In the genomic region with DNA sequence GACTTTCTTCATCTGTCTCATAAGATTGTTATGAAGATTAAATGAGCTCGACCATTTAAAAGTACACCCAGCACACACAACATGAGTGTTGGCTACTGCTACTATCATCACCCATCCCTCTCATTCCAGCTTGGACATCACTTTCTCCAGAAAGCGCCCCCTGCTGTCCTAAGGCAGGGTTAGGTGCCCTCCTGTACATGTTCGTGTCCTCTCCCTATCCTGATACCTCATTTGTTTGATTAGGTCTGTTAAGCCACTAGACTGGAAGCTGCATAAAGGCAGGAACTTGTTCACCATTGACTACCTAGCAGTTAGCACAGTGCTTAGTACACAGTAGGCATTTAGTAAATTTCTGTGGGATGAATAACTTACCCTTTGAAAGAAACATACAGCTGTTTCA, we compare ENCODE assay signal across 10 cellular contexts.
DNase-seq lines count a peak whose midpoint lies in the region; ATAC-seq and TF ChIP-seq lines count a peak whose summit lies in the region.
"Had no signal": no experiment of that assay in that cellular context is flagged by ENCODE, and none has a peak within 500 bp of the region (broad histone marks: within the 10 kb centered on the region; RNA-seq: fewer than 3 reads in every experiment).

No MANE protein-coding gene starts in this region.

- no peak overlapping the region for H3K27ac Mint-ChIP-seq in activated naive CD4-positive, alpha-beta T cell treated with anti-CD3 and anti-CD28 coated beads for 36 hours
- H3K27ac Mint-ChIP-seq: activated B cell treated with CpG ODN at 0.5 μM for 24 hours, nephron had no signal

- H3K27ac ChIP-seq in SU-DHL-6 (ENCODE audit: low read depth, low read length) (no peak overlapping the region), upper lobe of right lung (no peak overlapping the region)

- H3K36me3 ChIP-seq in SU-DHL-6 (ENCODE audit: low read length) (no peaks in the 10 kb centered on the region), upper lobe of right lung (no peaks in the 10 kb centered on the region)

- no peaks in the 10 kb centered on the region for H3K9me2 ChIP-seq in SU-DHL-6 (replicated peaks; ENCODE audit: insufficient read depth, low read length)

- peak; percentile 53 for ATAC-seq in upper lobe of right lung
- ATAC-seq in GM21390 (IDR thresholded peaks at IDR 0.05; ENCODE audit: unreplicated experiment), result no peak
- no peak for ATAC-seq in HG02970 (IDR thresholded peaks at IDR 0.05; ENCODE audit: low FRiP score, unreplicated experiment)

- peaks cover 25% of the 10 kb centered on the region for H3K4me1 Mint-ChIP-seq in activated naive CD4-positive, alpha-beta T cell treated with anti-CD3 and anti-CD28 coated beads for 36 hours (ENCODE audit: low read depth)
- H3K4me1 Mint-ChIP-seq: nephron had no signal

- no peaks in the 10 kb centered on the region for H3K4me1 ChIP-seq in upper lobe of right lung

- H3F3A ChIP-seq in SU-DHL-6 (ENCODE audit: insufficient read depth), result no peaks in the 10 kb centered on the region

- intact Hi-C loops in activated naive CD4-positive, alpha-beta T cell treated with anti-CD3 and anti-CD28 coated beads for 36 hours (cut with micrococcal nuclease), result no loop called here
- intact Hi-C loops in upper lobe of right lung (cut with DNase I), result no loop called here

- no peak overlapping the region for H3K4me3 Mint-ChIP-seq in activated naive CD4-positive, alpha-beta T cell treated with anti-CD3 and anti-CD28 coated beads for 36 hours
- H3K4me3 Mint-ChIP-seq: activated B cell treated with CpG ODN at 0.5 μM for 24 hours, nephron had no signal

- DNase-seq in activated naive CD4-positive, alpha-beta T cell treated with anti-CD3 and anti-CD28 coated beads for 36 hours, result peak; percentile 55
- DNase-seq in activated naive CD4-positive, alpha-beta T cell (lab: John Stamatoyannopoulos, UW), result no peak
- DNase-seq in foreskin fibroblast (peak; percentile 2 to 38), upper lobe of right lung (no peak), DMS79 treated with DMSO at 0.1 percent for 48 hours (lab: John Stamatoyannopoulos, UW) (no peak)
- DNase-seq: activated B cell treated with CpG ODN at 0.5 μM for 24 hours had no signal

- no peaks in the 10 kb centered on the region for H3K27me3 ChIP-seq in SU-DHL-6 (ENCODE audit: low read length)
- H3K27me3 ChIP-seq in upper lobe of right lung, result peaks cover 40% of the 10 kb centered on the region

- H3K4me2 ChIP-seq in SU-DHL-6 (ENCODE audit: low read depth, low read length, poor library complexity, severe bottlenecking), result no peak overlapping the region

- H3K36me3 Mint-ChIP-seq in activated naive CD4-positive, alpha-beta T cell treated with anti-CD3 and anti-CD28 coated beads for 36 hours (ENCODE audit: low read depth), result no peaks in the 10 kb centered on the region

- H3K79me2 ChIP-seq in SU-DHL-6 (ENCODE audit: insufficient read depth, low read length), result no peaks in the 10 kb centered on the region

- no peak overlapping the region for H2AFZ ChIP-seq in SU-DHL-6 (ENCODE audit: low read depth, low read length, severe bottlenecking)

- H3K4me3 ChIP-seq in SU-DHL-6 (ENCODE audit: insufficient read depth, low read length, poor library complexity, severe bottlenecking), result no peak overlapping the region
- no peak overlapping the region for H3K4me3 ChIP-seq in foreskin fibroblast (ENCODE audit: low read depth in 1 of 2, low read length in 2 of 2)
- no peak overlapping the region for H3K4me3 ChIP-seq in upper lobe of right lung

- H3K9ac ChIP-seq in SU-DHL-6 (ENCODE audit: low read length), result no peak overlapping the region

- TF ChIP-seq CTCF in SU-DHL-6 (IDR thresholded peaks at IDR 0.05; ENCODE audit: insufficient read depth, low read length, poor library complexity, severe bottlenecking) (peak; percentile 48), foreskin fibroblast (IDR thresholded peaks at IDR 0.05; ENCODE audit: low read depth, low read length) (peak; percentile 27), upper lobe of right lung (IDR thresholded peaks at IDR 0.05) (peak; percentile 35)

- CTCF ChIA-PET in activated naive CD4-positive, alpha-beta T cell treated with anti-CD3 and anti-CD28 coated beads for 36 hours (lab: Charles Lee), result interaction anchor here (0.8 to 1.6 kb wide), 4 partner anchors 9 to 273 kb away, joined by 3 to 6 read pairs (median 3); no protein-coding TSS in a partner anchor

- no peaks in the 10 kb centered on the region for H3K9me3 Mint-ChIP-seq in activated naive CD4-positive, alpha-beta T cell treated with anti-CD3 and anti-CD28 coated beads for 36 hours
- H3K9me3 Mint-ChIP-seq: activated B cell treated with CpG ODN at 0.5 μM for 24 hours had no signal

- no peaks in the 10 kb centered on the region for H4K20me1 ChIP-seq in SU-DHL-6 (ENCODE audit: low read depth, low read length)

- H3K9me3 ChIP-seq in SU-DHL-6 (ENCODE audit: insufficient read depth, low read length) (no peaks in the 10 kb centered on the region), upper lobe of right lung (no peaks in the 10 kb centered on the region)

- H3K27me3 Mint-ChIP-seq in activated naive CD4-positive, alpha-beta T cell treated with anti-CD3 and anti-CD28 coated beads for 36 hours (ENCODE audit: low read depth), result no peaks in the 10 kb centered on the region

Comparison
In these comparisons a context has a peak if more than half of its experiments do, and no peak if none do; other contexts are left out.
1. DNase-seq: peak in activated naive CD4-positive, alpha-beta T cell treated with anti-CD3 and anti-CD28 coated beads for 36 hours (single experiment) and foreskin fibroblast (2 of 2); none in activated naive CD4-positive, alpha-beta T cell (0 of 4), upper lobe of right lung (single experiment) and DMS79 treated with DMSO at 0.1 percent for 48 hours (single experiment).
2. Peak in every context shown above with its lines, with median percentiles within 50 percentile points of each other: CTCF ChIP-seq.